9 cellular contexts compared by ENCODE assay signal in genomic region chr12:104750061-104750460, GRCh38.
DNase-seq lines count a peak whose midpoint lies in the region; ATAC-seq and TF ChIP-seq lines count a peak whose summit lies in the region.
"Had no signal": no experiment of that assay in that cellular context is flagged by ENCODE, and none has a peak within 500 bp of the region (broad histone marks: within the 10 kb centered on the region; RNA-seq: fewer than 3 reads in every experiment).

No MANE protein-coding gene starts in this region.

- DNase-seq in DMS53 (lab: John Stamatoyannopoulos, UW) (peak; percentile 35), DMS53 treated with DMSO at 0.1 percent for 48 hours (lab: John Stamatoyannopoulos, UW; ENCODE audit: unreplicated experiment) (no peak), WTC11 (ENCODE audit: low spot score) (no peak), mucosa of descending colon (peak in 1 of 3 donors; percentile 39), NCI-H69 (lab: John Stamatoyannopoulos, UW) (no peak)
- DNase-seq in stimulated activated naive CD4-positive, alpha-beta T cell (lab: John Stamatoyannopoulos, UW): no peak
- DNase-seq in activated effector memory CD4-positive, alpha-beta T cell treated with anti-CD3 and anti-CD28 coated beads, Interleukin-2, amount 50 U/mL, for 16 hours: no peak

- H3K27ac Mint-ChIP-seq in WTC11: peak overlapping the region; percentile 88

- H3K4me3 ChIP-seq in mucosa of descending colon: no peak overlapping the region

- TF ChIP-seq CTCF in WTC11 (IDR thresholded peaks at IDR 0.05) (no peak), mucosa of descending colon (IDR thresholded peaks at IDR 0.05) (no peak)

- no peaks in the 10 kb centered on the region for H3K4me1 ChIP-seq in mucosa of descending colon (ENCODE audit: low read depth)

- H3K4me3 Mint-ChIP-seq in WTC11: peak overlapping the region; percentile 14; the same call in 1 of the 2 replicates
- H3K4me3 Mint-ChIP-seq: T-cell had no signal

- no peaks in the 10 kb centered on the region for H3K9me3 Mint-ChIP-seq in WTC11
- H3K9me3 Mint-ChIP-seq: T-cell had no signal

- ATAC-seq in HG03135 (IDR thresholded peaks at IDR 0.05; ENCODE audit: unreplicated experiment): peak; percentile 49
- ATAC-seq in WTC11: no peak
- peak; percentile 71 for ATAC-seq in mucosa of descending colon

- H3K36me3 ChIP-seq in mucosa of descending colon (ENCODE audit: low read depth): no peaks in the 10 kb centered on the region

- no peaks in the 10 kb centered on the region for H3K36me3 Mint-ChIP-seq in WTC11

- intact Hi-C loops in mucosa of descending colon (cut with DNase I, micrococcal nuclease): no loop called here

- no peaks in the 10 kb centered on the region for H3K27me3 Mint-ChIP-seq in WTC11 (ENCODE audit: low read depth)
- H3K27me3 Mint-ChIP-seq: T-cell had no signal

- H3K9me3 ChIP-seq in mucosa of descending colon: no peaks in the 10 kb centered on the region

- CTCF ChIA-PET in WTC11 (lab: Charles Lee): interaction anchor here (1.3 to 1.9 kb wide), 3 partner anchors 11 to 40 kb away, joined by 4 to 7 read pairs (median 4); no protein-coding TSS in a partner anchor

- peaks cover 59% of the 10 kb centered on the region for H3K4me1 Mint-ChIP-seq in WTC11

- POLR2A ChIA-PET in WTC11 (lab: Charles Lee): no interaction called here

TF ChIP-seq in WTC11, 78 proteins besides CTCF, POLR2A, EP300 and RAD21:
- TF ChIP-seq MXD4 (CRISPR knock-in tag; IDR thresholded peaks at IDR 0.05; ENCODE audit: borderline replicate concordance) (no peak), ELF4 (CRISPR knock-in tag; IDR thresholded peaks at IDR 0.05; ENCODE audit: low read depth) (no peak), OVOL2 (CRISPR knock-in tag; IDR thresholded peaks at IDR 0.05; ENCODE audit: borderline replicate concordance) (no peak), ZNF281 (CRISPR knock-in tag; IDR thresholded peaks at IDR 0.05) (no peak), EMX1 (CRISPR knock-in tag; IDR thresholded peaks at IDR 0.05) (no peak), MAX (CRISPR knock-in tag; IDR thresholded peaks at IDR 0.05) (no peak), MYBL2 (CRISPR knock-in tag; IDR thresholded peaks at IDR 0.05) (no peak), NR2C2 (CRISPR knock-in tag; IDR thresholded peaks at IDR 0.05) (no peak), ZMAT4 (CRISPR knock-in tag; IDR thresholded peaks at IDR 0.05) (no peak), ETV6 (CRISPR knock-in tag; IDR thresholded peaks at IDR 0.05) (no peak)
